ENCODE assay signal across 18 cellular contexts in genomic region chr7:117871401-117871777, GRCh38. TPM values are rescaled to one million over a fixed set of nuclear protein-coding genes. Genes with fewer than 3 reads are reported as not detected.
DNase-seq lines count a peak whose midpoint lies in the region; ATAC-seq and TF ChIP-seq lines count a peak whose summit lies in the region.
"Had no signal": no experiment of that assay in that cellular context is flagged by ENCODE, and none has a peak within 500 bp of the region (broad histone marks: within the 10 kb centered on the region; RNA-seq: fewer than 3 reads in every experiment).

No MANE protein-coding gene starts in this region.

- H3K27me3 Mint-ChIP-seq in nephron progenitor cell (ENCODE audit: low read depth, poor library complexity): no peaks in the 10 kb centered on the region

- TF ChIP-seq CTCF in A673 (conservative IDR thresholded peaks at IDR 0.05; ENCODE audit: low read depth, low read length) (no peak), epithelial cell of proximal tubule (conservative IDR thresholded peaks at IDR 0.05; ENCODE audit: low read depth, low read length) (no peak), nephron progenitor cell (IDR thresholded peaks at IDR 0.05) (no peak), foreskin fibroblast (IDR thresholded peaks at IDR 0.05; ENCODE audit: low read depth, low read length) (no peak)

- peaks cover 86% of the 10 kb centered on the region for H3K4me1 Mint-ChIP-seq in nephron progenitor cell

- H3K4me3 Mint-ChIP-seq in nephron progenitor cell: peak overlapping the region; percentile 91
- H3K4me3 Mint-ChIP-seq: activated T-helper 1 cell treated with anti-CD3 and anti-CD28 coated beads, Interleukin-12 subunit alpha, Interleukin-12 subunit beta, Interleukin-2, Interleukin-4 antibody, amounts not matched to agents 30 ng/mL and 10 ng/mL and 1 ng/mL, durations not matched to agents 14 hours and 24 hours and 36 hours; natural killer cell had no signal

- ATAC-seq in GM18861 (IDR thresholded peaks at IDR 0.05; ENCODE audit: unreplicated experiment) (no peak), HG02763 (IDR thresholded peaks at IDR 0.05; ENCODE audit: unreplicated experiment) (no peak)
- ATAC-seq: natural killer cell had no signal

- H3K4me1 ChIP-seq in A673 (ENCODE audit: insufficient read depth, low read length, poor library complexity, severe bottlenecking): peaks cover 61% of the 10 kb centered on the region

- peak overlapping the region; percentile 85 for H3K4me3 ChIP-seq in A673 (ENCODE audit: low read depth, low read length, poor library complexity, severe bottlenecking)
- H3K4me3 ChIP-seq in epithelial cell of proximal tubule (ENCODE audit: low read depth, low read length): peak overlapping the region; percentile 92
- peak overlapping the region in 1 of 2 donors; percentile 6 for H3K4me3 ChIP-seq in foreskin fibroblast (ENCODE audit: low read depth in 1 of 2, low read length in 2 of 2)

- H3K27me3 ChIP-seq in A673 (replicated peaks; ENCODE audit: insufficient read depth, low read depth, low read length, poor library complexity): no peaks in the 10 kb centered on the region

- H3K36me3 ChIP-seq in A673 (ENCODE audit: insufficient read depth, low read length, poor library complexity, severe bottlenecking): no peaks in the 10 kb centered on the region
- H3K36me3 ChIP-seq: left ventricle myocardium inferior, spleen had no signal

- intact Hi-C loops in A673 (cut with micrococcal nuclease; ENCODE audit: unreplicated experiment): loop anchor here (5.0 kb wide), 1 partner anchor 101 kb away; no protein-coding TSS in a partner anchor

- H3K9me3 Mint-ChIP-seq in nephron progenitor cell: no peaks in the 10 kb centered on the region
- H3K9me3 Mint-ChIP-seq: activated T-helper 1 cell treated with anti-CD3 and anti-CD28 coated beads, Interleukin-12 subunit alpha, Interleukin-12 subunit beta, Interleukin-2, Interleukin-4 antibody, amounts not matched to agents 30 ng/mL and 10 ng/mL and 1 ng/mL, durations not matched to agents 14 hours and 24 hours and 36 hours had no signal

- CTCF ChIA-PET in A673 (lab: Charles Lee): no interaction called here

- no peak overlapping the region for H3K27ac Mint-ChIP-seq in nephron progenitor cell
- H3K27ac Mint-ChIP-seq: activated T-helper 1 cell treated with anti-CD3 and anti-CD28 coated beads, Interleukin-12 subunit alpha, Interleukin-12 subunit beta, Interleukin-2, Interleukin-4 antibody, amounts not matched to agents 30 ng/mL and 10 ng/mL and 1 ng/mL, durations not matched to agents 14 hours and 24 hours and 36 hours; natural killer cell had no signal

- no peak overlapping the region for H3K27ac ChIP-seq in A673 (ENCODE audit: low read depth, low read length, poor library complexity, severe bottlenecking)

- no TSS peak for BruUV-seq in A673 (replicated peaks; lab: Mats Ljungman, UMichigan)

- H3K9me3 ChIP-seq in A673 (ENCODE audit: low read depth, low read length, poor library complexity, severe bottlenecking): no peaks in the 10 kb centered on the region
- H3K9me3 ChIP-seq: left ventricle myocardium inferior, spleen had no signal

- no peaks in the 10 kb centered on the region for H3K36me3 Mint-ChIP-seq in nephron progenitor cell (ENCODE audit: low read depth)

- POLR2A ChIA-PET in A673 (lab: Charles Lee; ENCODE audit: low non-redundant PET): no interaction called here

- DNase-seq in A673 (ENCODE audit: low spot score) (no peak), M059J (ENCODE audit: low read depth) (peak; percentile 5), epithelial cell of proximal tubule (ENCODE audit: low read depth) (no peak), nephron progenitor cell (no peak), AML-193 (lab: John Stamatoyannopoulos, UW) (no peak), foreskin fibroblast (no peak)
- DNase-seq: ACHN; activated CD4-positive, alpha-beta T cell treated with anti-CD3 and anti-CD28 coated beads, Interleukin-2, amount 50 U/mL, for 48 hours; effector CD8-positive, alpha-beta T cell; left ventricle myocardium inferior; natural killer cell; NCI-H1930; NCI-H774; Right ventricle myocardium superior; spleen had no signal

RNA-seq across cellular contexts. Expression of gene CTTNBP2, which starts 1.9 kb away (rescaled TPM):
- total RNA-seq in A673 (2021) (21.8 and 26.3 TPM in 2 replicates), epithelial cell of proximal tubule (1.8 and 2.0 TPM in 2 replicates)
- total RNA-seq in M059J (2014; rRNA removed; shearing (Covaris generic)): 0.39 and 0.59 TPM in 2 replicates
- total RNA-seq: activated T-helper 1 cell treated with anti-CD3 and anti-CD28 coated beads, Interleukin-12 subunit alpha, Interleukin-12 subunit beta, Interleukin-2, Interleukin-4 antibody, amounts not matched to agents 30 ng/mL and 10 ng/mL and 1 ng/mL, durations not matched to agents 14 hours and 24 hours and 36 hours had no signal
